16 cellular contexts compared by ENCODE assay signal in genomic region chr12:51833446-51834227, GRCh38. TPM values are rescaled to one million over a fixed set of nuclear protein-coding genes. Genes with fewer than 3 reads are reported as not detected.
"Had no signal": no experiment of that assay in that cellular context is flagged by ENCODE, and none has a peak within 500 bp of the region (broad histone marks: within the 10 kb centered on the region; RNA-seq: fewer than 3 reads in every experiment).

No MANE protein-coding gene starts in this region.

- H3K36me3 ChIP-seq: cardiac muscle cell, esophagus muscularis mucosa, tibial artery had no signal

- H3K27ac Mint-ChIP-seq: T-helper 1 cell treated with Interleukin-12 subunit alpha and Interleukin-12 subunit beta and Interleukin-4 antibody, amounts not matched to agents 30 μg/mL and 1 μg/mL, for 36 hours had no signal

- FAIRE-seq: astrocyte, endometrium had no signal

- H3K9me3 ChIP-seq: esophagus muscularis mucosa, tibial artery had no signal

- H3K27ac ChIP-seq: cardiac muscle cell, esophagus muscularis mucosa, parathyroid adenoma, skin epidermis, tibial artery had no signal

- H3K27me3 ChIP-seq: cardiac muscle cell had no signal

- H3K4me3 Mint-ChIP-seq: T-helper 1 cell treated with Interleukin-12 subunit alpha and Interleukin-12 subunit beta and Interleukin-4 antibody, amounts not matched to agents 30 μg/mL and 1 μg/mL, for 36 hours had no signal

- ATAC-seq: left colon had no signal

- H3K9me3 Mint-ChIP-seq: nephron; T-helper 1 cell treated with Interleukin-12 subunit alpha and Interleukin-12 subunit beta and Interleukin-4 antibody, amounts not matched to agents 30 μg/mL and 1 μg/mL, for 36 hours had no signal

- DNase-seq: activated CD4-positive, alpha-beta T cell treated with anti-CD3 and anti-CD28 coated beads, Interleukin-2, amount 50 U/mL, for 1 hour; activated gamma-delta T cell; activated T-cell treated with anti-CD3 and anti-CD28 coated beads for 4 hours; left colon; tibial artery had no signal

- H3K4me3 ChIP-seq: cardiac muscle cell, esophagus muscularis mucosa, skin epidermis, tibial artery had no signal

- H3K4me1 ChIP-seq: tibial artery had no signal

RNA-seq across cellular contexts. Expression of gene ANKRD33, which starts 54.3 kb away (rescaled TPM):
- total RNA-seq: activated CD8-positive, alpha-beta memory T cell treated with anti-CD3 and anti-CD28 coated beads for 36 hours; astrocyte; esophagus muscularis mucosa; fibroblast of villous mesenchyme; left colon; lung microvascular endothelial cell had no signal
- polyA plus RNA-seq: cardiac muscle cell had no signal
